ENCODE assay signal across 8 cellular contexts in the genomic region with DNA sequence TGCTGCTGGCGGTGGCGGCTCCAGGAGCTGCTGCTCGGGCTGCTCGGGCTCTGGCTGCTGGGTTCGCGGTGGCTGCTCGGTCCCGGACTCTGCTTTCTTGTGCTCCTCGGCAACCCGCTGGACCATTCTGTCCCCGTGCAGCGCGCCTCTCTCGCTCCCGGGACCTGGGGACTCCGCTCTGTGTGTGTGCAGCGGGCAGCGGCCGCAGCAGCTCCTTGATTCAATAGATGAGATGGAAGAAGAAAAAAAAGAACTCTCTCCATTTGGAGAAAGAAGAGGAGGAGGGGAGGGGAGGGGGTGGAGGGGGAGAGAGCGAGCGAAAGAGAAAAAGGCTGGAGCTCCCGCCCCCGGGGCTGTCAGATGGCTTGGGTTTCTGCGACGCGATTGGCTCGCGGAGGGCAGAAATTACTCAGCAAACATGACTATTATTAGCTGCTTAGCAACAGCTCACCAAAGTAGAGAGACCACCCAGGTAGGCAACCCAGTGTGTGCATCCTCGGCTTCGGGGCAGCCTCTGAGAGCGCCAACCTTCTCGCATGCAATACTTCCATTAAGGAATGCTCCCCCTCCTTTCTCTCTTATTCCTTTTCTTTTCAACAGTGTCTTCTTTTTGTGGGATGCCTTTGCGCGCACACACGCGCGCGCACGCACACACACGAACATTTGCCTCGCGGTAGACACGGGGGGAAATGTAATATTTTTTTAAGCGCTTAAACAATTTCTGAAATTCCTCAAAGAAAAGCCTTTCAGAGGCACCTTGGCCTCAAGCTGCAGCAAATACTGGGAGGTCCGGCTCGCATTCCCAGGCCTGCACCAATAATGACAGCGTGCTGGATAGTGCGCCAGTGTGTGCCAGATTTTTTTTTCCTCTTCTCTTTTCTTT. TPM values are rescaled to one million over a fixed set of nuclear protein-coding genes. Genes with fewer than 3 reads are reported as not detected.
DNase-seq lines count a peak whose midpoint lies in the region; ATAC-seq and TF ChIP-seq lines count a peak whose summit lies in the region.

No MANE protein-coding gene starts in this region.

- H3K27me3 ChIP-seq in naive thymus-derived CD4-positive, alpha-beta T cell (ENCODE audit: control insufficient read depth in 2 of 2, insufficient read depth in 2 of 2, low read length in 2 of 2) = no peaks in the 10 kb centered on the region
- no peaks in the 10 kb centered on the region for H3K27me3 ChIP-seq in testis

- peak overlapping the region; percentile 88 to 100 (median 95) for H3K4me3 Mint-ChIP-seq in naive thymus-derived CD4-positive, alpha-beta T cell

- WGBS in testis, 2 donors = 0 to 1% methylated on average over 33 to 48 of the region's 48 CpGs

- H3K27ac ChIP-seq in naive thymus-derived CD4-positive, alpha-beta T cell (ENCODE audit: low read depth, low read length) = peak overlapping the region; percentile 2
- H3K27ac ChIP-seq in testis = peak overlapping the region; percentile 91 to 95

- H3K4me1 Mint-ChIP-seq in naive thymus-derived CD4-positive, alpha-beta T cell = peaks cover 26 to 52% (median 50%) of the 10 kb centered on the region in 7 donors

- no peaks in the 10 kb centered on the region for H3K9me3 ChIP-seq in naive thymus-derived CD4-positive, alpha-beta T cell (ENCODE audit: control insufficient read depth in 2 of 3, low read length in 3 of 3)
- no peaks in the 10 kb centered on the region for H3K9me3 ChIP-seq in testis

- peak overlapping the region; percentile 73 for H3K4me3 ChIP-seq in Jurkat, Clone E6-1 (ENCODE audit: low read length)
- peak overlapping the region; percentile 85 for H3K4me3 ChIP-seq in fibroblast of pulmonary artery (replicated peaks; ENCODE audit: low read depth, low read length)
- H3K4me3 ChIP-seq in naive thymus-derived CD4-positive, alpha-beta T cell (ENCODE audit: low read length) = peak overlapping the region; percentile 66
- peak overlapping the region; percentile 87 to 94 for H3K4me3 ChIP-seq in testis

- peaks cover 0 to 5% (median 0%) of the 10 kb centered on the region in 5 donors for H3K36me3 Mint-ChIP-seq in naive thymus-derived CD4-positive, alpha-beta T cell

- TF ChIP-seq CTCF in fibroblast of pulmonary artery (IDR thresholded peaks at IDR 0.05; ENCODE audit: low read length, missing control alignments) (no peak), testis (IDR thresholded peaks at IDR 0.05) (no peak)

- H3K27me3 Mint-ChIP-seq in naive thymus-derived CD4-positive, alpha-beta T cell = peaks cover 0 to 79% (median 3%) of the 10 kb centered on the region in 5 donors

- peak overlapping the region; percentile 71 to 93 (median 85) for H3K27ac Mint-ChIP-seq in naive thymus-derived CD4-positive, alpha-beta T cell

- intact Hi-C loops in naive thymus-derived CD4-positive, alpha-beta T cell (cut with micrococcal nuclease) = loop anchor here (2.0 to 10.0 kb wide), 8 partner anchors 322 to 1942 kb away; a partner anchor contains a TSS
- intact Hi-C loops in testis (cut with DNase I; ENCODE audit: low total_unique reads) = no loop called here

- POLR2A ChIA-PET in naive thymus-derived CD4-positive, alpha-beta T cell (lab: Charles Lee) = interaction anchor here (0.8 to 1.3 kb wide), 3 partner anchors 15 to 367 kb away, joined by 3 to 7 read pairs (median 3); a partner anchor contains a TSS

- peak; percentile 32 for ATAC-seq in GM21390 (IDR thresholded peaks at IDR 0.05; ENCODE audit: unreplicated experiment)
- ATAC-seq in naive thymus-derived CD4-positive, alpha-beta T cell = peak; percentile 33

- DNase-seq in CMK (ENCODE audit: low read depth) (peak; percentile 26), fibroblast of pulmonary artery (ENCODE audit: low read depth) (peak; percentile 93), testis (peak; percentile 96)
- DNase-seq in Jurkat, Clone E6-1 (ENCODE audit: low read depth, low spot score) = peak; percentile 88
- DNase-seq in activated effector memory CD4-positive, alpha-beta T cell treated with anti-CD3 and anti-CD28 coated beads, Interleukin-2, amount 50 U/mL, for 16 hours = peak; percentile 88
- DNase-seq in naive thymus-derived CD4-positive, alpha-beta T cell = peak in 8 of 9 donors; percentile 20 to 66 (median 48)

- no peaks in the 10 kb centered on the region for H3K36me3 ChIP-seq in naive thymus-derived CD4-positive, alpha-beta T cell (ENCODE audit: control insufficient read depth in 2 of 3, insufficient read depth in 3 of 3, low read length in 3 of 3)
- no peaks in the 10 kb centered on the region for H3K36me3 ChIP-seq in testis (ENCODE audit: low read depth, missing control alignments)

- TF ChIP-seq POLR2A in testis (IDR thresholded peaks at IDR 0.05) = no peak

- CTCF ChIA-PET in naive thymus-derived CD4-positive, alpha-beta T cell (lab: Charles Lee) = no interaction called here

- H3K9me3 Mint-ChIP-seq in naive thymus-derived CD4-positive, alpha-beta T cell = peaks cover 0 to 7% (median 0%) of the 10 kb centered on the region in 11 donors

- H3K4me1 ChIP-seq in naive thymus-derived CD4-positive, alpha-beta T cell (ENCODE audit: control insufficient read depth in 2 of 2, insufficient read depth in 2 of 2, low read length in 2 of 2) = peaks cover 8 to 16% of the 10 kb centered on the region in 2 donors
- peaks cover 5% of the 10 kb centered on the region for H3K4me1 ChIP-seq in testis

TF ChIP-seq in PFSK-1, 5 proteins besides CTCF, POLR2A, EP300 and RAD21:
- TF ChIP-seq FOXP2 (optimal IDR thresholded peaks at IDR 0.05; ENCODE audit: borderline replicate concordance, extremely low read depth, extremely low read length, insufficient read depth) = no peak
- peak; percentile 62; the same call in 1 of the 2 replicates for TF ChIP-seq POLR2AphosphoS5 (IDR thresholded peaks at IDR 0.05; ENCODE audit: low read depth, low read length)
- TF ChIP-seq TAF1 (IDR thresholded peaks at IDR 0.05; ENCODE audit: borderline replicate concordance, insufficient read depth, low read length) = peak; percentile 73; the same call in 1 of the 2 replicates
- TF ChIP-seq SIN3A (IDR thresholded peaks at IDR 0.05; ENCODE audit: borderline replicate concordance, insufficient read depth, low read length) = peak; percentile 61; the same call in 1 of the 2 replicates
- TF ChIP-seq, protein P1, sequence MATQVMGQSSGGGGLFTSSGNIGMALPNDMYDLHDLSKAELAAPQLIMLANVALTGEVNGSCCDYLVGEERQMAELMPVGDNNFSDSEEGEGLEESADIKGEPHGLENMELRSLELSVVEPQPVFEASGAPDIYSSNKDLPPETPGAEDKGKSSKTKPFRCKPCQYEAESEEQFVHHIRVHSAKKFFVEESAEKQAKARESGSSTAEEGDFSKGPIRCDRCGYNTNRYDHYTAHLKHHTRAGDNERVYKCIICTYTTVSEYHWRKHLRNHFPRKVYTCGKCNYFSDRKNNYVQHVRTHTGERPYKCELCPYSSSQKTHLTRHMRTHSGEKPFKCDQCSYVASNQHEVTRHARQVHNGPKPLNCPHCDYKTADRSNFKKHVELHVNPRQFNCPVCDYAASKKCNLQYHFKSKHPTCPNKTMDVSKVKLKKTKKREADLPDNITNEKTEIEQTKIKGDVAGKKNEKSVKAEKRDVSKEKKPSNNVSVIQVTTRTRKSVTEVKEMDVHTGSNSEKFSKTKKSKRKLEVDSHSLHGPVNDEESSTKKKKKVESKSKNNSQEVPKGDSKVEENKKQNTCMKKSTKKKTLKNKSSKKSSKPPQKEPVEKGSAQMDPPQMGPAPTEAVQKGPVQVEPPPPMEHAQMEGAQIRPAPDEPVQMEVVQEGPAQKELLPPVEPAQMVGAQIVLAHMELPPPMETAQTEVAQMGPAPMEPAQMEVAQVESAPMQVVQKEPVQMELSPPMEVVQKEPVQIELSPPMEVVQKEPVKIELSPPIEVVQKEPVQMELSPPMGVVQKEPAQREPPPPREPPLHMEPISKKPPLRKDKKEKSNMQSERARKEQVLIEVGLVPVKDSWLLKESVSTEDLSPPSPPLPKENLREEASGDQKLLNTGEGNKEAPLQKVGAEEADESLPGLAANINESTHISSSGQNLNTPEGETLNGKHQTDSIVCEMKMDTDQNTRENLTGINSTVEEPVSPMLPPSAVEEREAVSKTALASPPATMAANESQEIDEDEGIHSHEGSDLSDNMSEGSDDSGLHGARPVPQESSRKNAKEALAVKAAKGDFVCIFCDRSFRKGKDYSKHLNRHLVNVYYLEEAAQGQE (IDR thresholded peaks at IDR 0.05; ENCODE audit: insufficient read depth in 1 of 2, low read depth in 2 of 2, low read length in 2 of 2) = no peak

RNA-seq across cellular contexts. Expression of a gene that starts 7.6 kb away (rescaled TPM):
- polyA plus RNA-seq in Jurkat, Clone E6-1 (2012; ENCODE audit: insufficient read depth, insufficient read length) = 1.2 TPM
- polyA plus RNA-seq in PFSK-1 (2012; ENCODE audit: insufficient read length, low read depth) = 18.3 TPM
- 10 to 100 TPM in 4 of 5 experiments, 1 to 10 TPM in 1; 5.7 to 28.9 (median 23.5) TPM for total RNA-seq in naive thymus-derived CD4-positive, alpha-beta T cell
- polyA plus RNA-seq in naive thymus-derived CD4-positive, alpha-beta T cell = 10 to 100 TPM in 1 of 2 donors, 1 to 10 TPM in 1; 9.7 to 10.2 TPM
- 100 to 1,000 TPM in 1 of 2 donors, 10 to 100 TPM in 1; 93.5 to 127 TPM for total RNA-seq in testis
- polyA plus RNA-seq in testis (ENCODE audit: insufficient read depth, low read depth, low replicate concordance) = 51.1 TPM

Comparison
In these comparisons a context has a peak if more than half of its experiments do, and no peak if none do; other contexts are left out.
1. Peak in every context shown above with its lines: DNase-seq, ATAC-seq, H3K4me3 ChIP-seq and H3K27ac ChIP-seq.
2. DNase-seq: peak in every context shown above with its lines; median percentile 96 in testis; 93 in fibroblast of pulmonary artery; 88 in Jurkat, Clone E6-1; 88 in activated effector memory CD4-positive, alpha-beta T cell treated with anti-CD3 and anti-CD28 coated beads, Interleukin-2, amount 50 U/mL, for 16 hours; 48 in naive thymus-derived CD4-positive, alpha-beta T cell; 26 in CMK.